In genomic region chr14:69766984-69767368, GRCh38 we compare ENCODE assay signal across 1 cellular context.
TF ChIP-seq lines count a peak whose summit lies in the region.

TSS of gene SRSF5 (plus strand) at chr14:69767142. CDS start at chr14:69768157, 1,015 bp downstream.

TF ChIP-seq in HepG2, 621 proteins besides CTCF, POLR2A, EP300 and RAD21 (continued from another document and continues in another):
- TF ChIP-seq PHF21A (CRISPR knock-in tag; IDR thresholded peaks at IDR 0.05) (no peak), SMC3 (IDR thresholded peaks at IDR 0.05; ENCODE audit: low read length) (no peak; the same call in 1 of the 2 replicates), KDM4B (CRISPR knock-in tag; IDR thresholded peaks at IDR 0.05) (peak; percentile 95; the same call in 1 of the 2 replicates), SYNCRIP (IDR thresholded peaks at IDR 0.05; ENCODE audit: insufficient read depth, low read depth, low read length) (no peak), ZNF644 (CRISPR knock-in tag; IDR thresholded peaks at IDR 0.05; ENCODE audit: low read depth) (no peak), ZNF740 (CRISPR knock-in tag; IDR thresholded peaks at IDR 0.05) (0 out of 2 replicates have a peak, but pooled peaks have one; percentile 11), PRDM10 (CRISPR knock-in tag; IDR thresholded peaks at IDR 0.05; ENCODE audit: low read depth) (peak; percentile 57), ZFP62 (CRISPR knock-in tag; IDR thresholded peaks at IDR 0.05) (no peak), ZNF292 (CRISPR knock-in tag; IDR thresholded peaks at IDR 0.05; ENCODE audit: borderline replicate concordance, low read depth) (no peak), ESRRA (CRISPR knock-in tag; IDR thresholded peaks at IDR 0.05; ENCODE audit: low read depth) (no peak; the same call in 1 of the 2 replicates), ZNF558 (CRISPR knock-in tag; IDR thresholded peaks at IDR 0.05; ENCODE audit: borderline replicate concordance) (0 out of 2 replicates have a peak, but pooled peaks have one; percentile 12), MYNN (CRISPR knock-in tag; IDR thresholded peaks at IDR 0.05; ENCODE audit: low read depth) (no peak), HDAC1 (CRISPR knock-in tag; IDR thresholded peaks at IDR 0.05) (peak; percentile 90), NFE2 (CRISPR knock-in tag; IDR thresholded peaks at IDR 0.05) (no peak), ZBTB39 (CRISPR knock-in tag; IDR thresholded peaks at IDR 0.05) (no peak), ONECUT2 (CRISPR knock-in tag; IDR thresholded peaks at IDR 0.05) (peak; percentile 8; the same call in 1 of the 2 replicates), RELA (CRISPR knock-in tag; IDR thresholded peaks at IDR 0.05) (no peak), ZNF33A (CRISPR knock-in tag; IDR thresholded peaks at IDR 0.05; ENCODE audit: borderline replicate concordance) (peak; percentile 52; the same call in 1 of the 2 replicates), ZNF251 (CRISPR knock-in tag; IDR thresholded peaks at IDR 0.05) (no peak), MBNL3 (CRISPR knock-in tag; conservative IDR thresholded peaks at IDR 0.05) (no peak), CBFB (CRISPR knock-in tag; IDR thresholded peaks at IDR 0.05) (0 out of 2 replicates have a peak, but pooled peaks have one; percentile 18), HNRNPH1 (optimal IDR thresholded peaks at IDR 0.05; ENCODE audit: low read depth, low read length) (no peak), NONO (IDR thresholded peaks at IDR 0.05) (no peak), NONO (CRISPR knock-in tag; conservative IDR thresholded peaks at IDR 0.05) (peak; percentile 91), BRF2 (CRISPR knock-in tag; IDR thresholded peaks at IDR 0.05) (no peak; the same call in 1 of the 2 replicates), LBX2 (CRISPR knock-in tag; IDR thresholded peaks at IDR 0.05; ENCODE audit: borderline replicate concordance) (no peak), ZNF431 (CRISPR knock-in tag; IDR thresholded peaks at IDR 0.05; ENCODE audit: borderline replicate concordance, low read depth) (no peak), YEATS4 (CRISPR knock-in tag; IDR thresholded peaks at IDR 0.05; ENCODE audit: borderline replicate concordance) (peak; percentile 93)
- TF ChIP-seq, protein P1, sequence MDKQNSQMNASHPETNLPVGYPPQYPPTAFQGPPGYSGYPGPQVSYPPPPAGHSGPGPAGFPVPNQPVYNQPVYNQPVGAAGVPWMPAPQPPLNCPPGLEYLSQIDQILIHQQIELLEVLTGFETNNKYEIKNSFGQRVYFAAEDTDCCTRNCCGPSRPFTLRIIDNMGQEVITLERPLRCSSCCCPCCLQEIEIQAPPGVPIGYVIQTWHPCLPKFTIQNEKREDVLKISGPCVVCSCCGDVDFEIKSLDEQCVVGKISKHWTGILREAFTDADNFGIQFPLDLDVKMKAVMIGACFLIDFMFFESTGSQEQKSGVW (CRISPR knock-in tag; IDR thresholded peaks at IDR 0.05; ENCODE audit: borderline replicate concordance) = no peak
- TF ChIP-seq, protein P2, sequence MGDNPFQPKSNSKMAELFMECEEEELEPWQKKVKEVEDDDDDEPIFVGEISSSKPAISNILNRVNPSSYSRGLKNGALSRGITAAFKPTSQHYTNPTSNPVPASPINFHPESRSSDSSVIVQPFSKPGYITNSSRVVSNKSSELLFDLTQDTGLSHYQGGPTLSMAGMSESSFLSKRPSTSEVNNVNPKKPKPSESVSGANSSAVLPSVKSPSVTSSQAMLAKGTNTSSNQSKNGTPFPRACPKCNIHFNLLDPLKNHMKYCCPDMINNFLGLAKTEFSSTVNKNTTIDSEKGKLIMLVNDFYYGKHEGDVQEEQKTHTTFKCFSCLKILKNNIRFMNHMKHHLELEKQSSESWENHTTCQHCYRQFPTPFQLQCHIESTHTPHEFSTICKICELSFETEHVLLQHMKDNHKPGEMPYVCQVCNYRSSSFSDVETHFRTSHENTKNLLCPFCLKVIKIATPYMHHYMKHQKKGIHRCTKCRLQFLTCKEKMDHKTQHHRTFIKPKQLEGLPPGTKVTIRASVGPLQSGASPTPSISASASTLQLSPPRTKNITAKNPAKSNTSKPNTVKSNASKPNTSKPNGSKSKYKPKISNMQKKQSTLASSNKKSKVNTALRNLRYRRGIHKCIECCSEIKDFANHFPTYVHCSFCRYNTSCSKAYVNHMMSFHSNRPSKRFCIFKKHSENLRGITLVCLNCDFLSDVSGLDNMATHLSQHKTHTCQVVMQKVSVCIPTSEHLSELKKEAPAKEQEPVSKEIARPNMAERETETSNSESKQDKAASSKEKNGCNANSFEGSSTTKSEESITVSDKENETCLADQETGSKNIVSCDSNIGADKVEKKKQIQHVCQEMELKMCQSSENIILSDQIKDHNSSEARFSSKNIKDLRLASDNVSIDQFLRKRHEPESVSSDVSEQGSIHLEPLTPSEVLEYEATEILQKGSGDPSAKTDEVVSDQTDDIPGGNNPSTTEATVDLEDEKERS (CRISPR knock-in tag; IDR thresholded peaks at IDR 0.05) = peak; percentile 94
- TF ChIP-seq, protein P3, sequence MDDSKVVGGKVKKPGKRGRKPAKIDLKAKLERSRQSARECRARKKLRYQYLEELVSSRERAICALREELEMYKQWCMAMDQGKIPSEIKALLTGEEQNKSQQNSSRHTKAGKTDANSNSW (CRISPR knock-in tag; IDR thresholded peaks at IDR 0.05; ENCODE audit: borderline replicate concordance) = peak; percentile 99; the same call in 1 of the 2 replicates
- TF ChIP-seq, protein P4, sequence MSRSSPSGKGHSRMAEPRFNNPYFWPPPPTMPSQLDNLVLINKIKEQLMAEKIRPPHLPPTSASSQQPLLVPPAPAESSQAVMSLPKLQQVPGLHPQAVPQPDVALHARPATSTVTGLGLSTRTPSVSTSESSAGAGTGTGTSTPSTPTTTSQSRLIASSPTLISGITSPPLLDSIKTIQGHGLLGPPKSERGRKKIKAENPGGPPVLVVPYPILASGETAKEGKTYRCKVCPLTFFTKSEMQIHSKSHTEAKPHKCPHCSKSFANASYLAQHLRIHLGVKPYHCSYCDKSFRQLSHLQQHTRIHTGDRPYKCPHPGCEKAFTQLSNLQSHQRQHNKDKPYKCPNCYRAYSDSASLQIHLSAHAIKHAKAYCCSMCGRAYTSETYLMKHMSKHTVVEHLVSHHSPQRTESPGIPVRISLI (CRISPR knock-in tag; IDR thresholded peaks at IDR 0.05; ENCODE audit: borderline replicate concordance) = peak; percentile 44; the same call in 1 of the 2 replicates
- TF ChIP-seq, protein P5, sequence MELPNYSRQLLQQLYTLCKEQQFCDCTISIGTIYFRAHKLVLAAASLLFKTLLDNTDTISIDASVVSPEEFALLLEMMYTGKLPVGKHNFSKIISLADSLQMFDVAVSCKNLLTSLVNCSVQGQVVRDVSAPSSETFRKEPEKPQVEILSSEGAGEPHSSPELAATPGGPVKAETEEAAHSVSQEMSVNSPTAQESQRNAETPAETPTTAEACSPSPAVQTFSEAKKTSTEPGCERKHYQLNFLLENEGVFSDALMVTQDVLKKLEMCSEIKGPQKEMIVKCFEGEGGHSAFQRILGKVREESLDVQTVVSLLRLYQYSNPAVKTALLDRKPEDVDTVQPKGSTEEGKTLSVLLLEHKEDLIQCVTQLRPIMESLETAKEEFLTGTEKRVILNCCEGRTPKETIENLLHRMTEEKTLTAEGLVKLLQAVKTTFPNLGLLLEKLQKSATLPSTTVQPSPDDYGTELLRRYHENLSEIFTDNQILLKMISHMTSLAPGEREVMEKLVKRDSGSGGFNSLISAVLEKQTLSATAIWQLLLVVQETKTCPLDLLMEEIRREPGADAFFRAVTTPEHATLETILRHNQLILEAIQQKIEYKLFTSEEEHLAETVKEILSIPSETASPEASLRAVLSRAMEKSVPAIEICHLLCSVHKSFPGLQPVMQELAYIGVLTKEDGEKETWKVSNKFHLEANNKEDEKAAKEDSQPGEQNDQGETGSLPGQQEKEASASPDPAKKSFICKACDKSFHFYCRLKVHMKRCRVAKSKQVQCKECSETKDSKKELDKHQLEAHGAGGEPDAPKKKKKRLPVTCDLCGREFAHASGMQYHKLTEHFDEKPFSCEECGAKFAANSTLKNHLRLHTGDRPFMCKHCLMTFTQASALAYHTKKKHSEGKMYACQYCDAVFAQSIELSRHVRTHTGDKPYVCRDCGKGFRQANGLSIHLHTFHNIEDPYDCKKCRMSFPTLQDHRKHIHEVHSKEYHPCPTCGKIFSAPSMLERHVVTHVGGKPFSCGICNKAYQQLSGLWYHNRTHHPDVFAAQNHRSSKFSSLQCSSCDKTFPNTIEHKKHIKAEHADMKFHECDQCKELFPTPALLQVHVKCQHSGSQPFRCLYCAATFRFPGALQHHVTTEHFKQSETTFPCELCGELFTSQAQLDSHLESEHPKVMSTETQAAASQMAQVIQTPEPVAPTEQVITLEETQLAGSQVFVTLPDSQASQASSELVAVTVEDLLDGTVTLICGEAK (IDR thresholded peaks at IDR 0.05) = peak; percentile 43; the same call in 1 of the 2 replicates
- TF ChIP-seq, protein P5 (CRISPR knock-in tag; IDR thresholded peaks at IDR 0.05) = no peak
